In the genomic region with DNA sequence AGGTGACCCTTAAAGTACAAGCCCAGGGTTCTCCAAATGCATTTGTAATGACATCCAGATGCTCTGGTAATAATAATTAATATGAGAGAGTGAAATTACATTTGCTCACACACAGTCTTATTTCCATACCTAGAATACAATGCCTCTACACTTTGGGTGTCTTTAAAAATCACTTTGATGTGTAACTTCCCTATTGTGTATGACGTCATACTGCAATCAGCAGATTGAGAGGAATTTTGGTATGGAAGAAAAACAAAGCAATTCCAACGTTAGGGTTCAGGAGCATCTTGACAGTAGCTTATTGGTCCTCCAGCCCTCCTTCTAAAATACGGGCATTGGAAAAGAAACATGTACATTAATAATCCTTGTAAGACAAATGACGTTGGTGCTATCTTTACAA, we compare ENCODE assay signal across 11 cellular contexts.
"Had no signal": no experiment of that assay in that cellular context is flagged by ENCODE, and none has a peak within 500 bp of the region (broad histone marks: within the 10 kb centered on the region; RNA-seq: fewer than 3 reads in every experiment).

No MANE protein-coding gene starts in this region.

- H3K9ac ChIP-seq: KMS-11 had no signal

- DNase-seq: H9, HCEC 1CT, HFFc6, IMR-90, Karpas-422, KBM-7 had no signal

- H3K27ac ChIP-seq: HL-60, KMS-11 had no signal

- ATAC-seq: GM23338 had no signal

- H2AFZ ChIP-seq: GM23338 had no signal

- FAIRE-seq: H1, H54 had no signal

- H3K4me3 ChIP-seq: GM23338 had no signal

- H3K4me2 ChIP-seq: GM23338, KMS-11 had no signal
